ENCODE assay signal across 1 cellular context in genomic region chr1:99663501-99663900, GRCh38.
TF ChIP-seq lines count a peak whose summit lies in the region.

No MANE protein-coding gene starts in this region.

TF ChIP-seq in IMR-90, 13 proteins besides CTCF, POLR2A, EP300 and RAD21:
- TF ChIP-seq RFX5 (IDR thresholded peaks at IDR 0.05; ENCODE audit: low read depth, low read length), result no peak
- TF ChIP-seq, protein P1, sequence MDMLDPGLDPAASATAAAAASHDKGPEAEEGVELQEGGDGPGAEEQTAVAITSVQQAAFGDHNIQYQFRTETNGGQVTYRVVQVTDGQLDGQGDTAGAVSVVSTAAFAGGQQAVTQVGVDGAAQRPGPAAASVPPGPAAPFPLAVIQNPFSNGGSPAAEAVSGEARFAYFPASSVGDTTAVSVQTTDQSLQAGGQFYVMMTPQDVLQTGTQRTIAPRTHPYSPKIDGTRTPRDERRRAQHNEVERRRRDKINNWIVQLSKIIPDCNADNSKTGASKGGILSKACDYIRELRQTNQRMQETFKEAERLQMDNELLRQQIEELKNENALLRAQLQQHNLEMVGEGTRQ (IDR thresholded peaks at IDR 0.05; ENCODE audit: low read depth, low read length), result no peak
- TF ChIP-seq, protein P2, sequence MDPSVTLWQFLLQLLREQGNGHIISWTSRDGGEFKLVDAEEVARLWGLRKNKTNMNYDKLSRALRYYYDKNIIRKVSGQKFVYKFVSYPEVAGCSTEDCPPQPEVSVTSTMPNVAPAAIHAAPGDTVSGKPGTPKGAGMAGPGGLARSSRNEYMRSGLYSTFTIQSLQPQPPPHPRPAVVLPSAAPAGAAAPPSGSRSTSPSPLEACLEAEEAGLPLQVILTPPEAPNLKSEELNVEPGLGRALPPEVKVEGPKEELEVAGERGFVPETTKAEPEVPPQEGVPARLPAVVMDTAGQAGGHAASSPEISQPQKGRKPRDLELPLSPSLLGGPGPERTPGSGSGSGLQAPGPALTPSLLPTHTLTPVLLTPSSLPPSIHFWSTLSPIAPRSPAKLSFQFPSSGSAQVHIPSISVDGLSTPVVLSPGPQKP (IDR thresholded peaks at IDR 0.05; ENCODE audit: borderline replicate concordance, low read depth, low read length), result no peak
- no peak for TF ChIP-seq SMC3 (IDR thresholded peaks at IDR 0.05; ENCODE audit: low read depth, low read length)
- no peak for TF ChIP-seq MAFK (IDR thresholded peaks at IDR 0.05; ENCODE audit: low read depth, low read length)
- TF ChIP-seq CEBPB (IDR thresholded peaks at IDR 0.05; ENCODE audit: low read depth, low read length), result no peak
